In genomic region chr20:62545271-62545670, GRCh38 we compare ENCODE assay signal across 35 cellular contexts.
DNase-seq lines count a peak whose midpoint lies in the region; ATAC-seq, FAIRE-seq and TF ChIP-seq lines count a peak whose summit lies in the region.
"Had no signal": no experiment of that assay in that cellular context is flagged by ENCODE, and none has a peak within 500 bp of the region (broad histone marks: within the 10 kb centered on the region; RNA-seq: fewer than 3 reads in every experiment).

No MANE protein-coding gene starts in this region.

- H4K20me1 ChIP-seq in H1 (replicated peaks in 1 of 2; ENCODE audit: control insufficient read depth in 1 of 2, insufficient read depth in 2 of 2, low read length in 2 of 2) = peaks cover 0 to 3% of the 10 kb centered on the region in 2 experiments

- H3K14ac ChIP-seq in H1 (ENCODE audit: insufficient read length) (no peak overlapping the region), neuronal stem cell (ENCODE audit: low read length) (no peak overlapping the region)

- ATAC-seq in Panc1 = no peak
- ATAC-seq: A549; CD8-positive, alpha-beta T cell had no signal

- no peak overlapping the region for H2AFZ ChIP-seq in H1 (ENCODE audit: low read length)
- no peak overlapping the region for H2AFZ ChIP-seq in neuronal stem cell (ENCODE audit: low read length)

- H3K79me2 ChIP-seq in H1 (ENCODE audit: control insufficient read depth in 1 of 2, insufficient read depth in 2 of 2, low read length in 2 of 2) = no peaks in the 10 kb centered on the region

- in situ Hi-C loops in Panc1 (cut with HindIII; ENCODE audit: low pct_unique_long_range_greater_than_20kb, low sequenced_read_pairs) = no loop called here

- no peak overlapping the region for H3K9ac ChIP-seq in H1 (replicated peaks in 1 of 4; ENCODE audit: extremely low read depth in 1 of 4, low read depth in 3 of 4, low read length in 3 of 4)
- no peak overlapping the region for H3K9ac ChIP-seq in neuronal stem cell (ENCODE audit: low read depth, low read length, poor library complexity)
- H3K9ac ChIP-seq: BLaER1; BLaER1 treated with 17β-estradiol and CSF1 and Interleukin-3, amounts not matched to agents 10 nM and 100 nM had no signal

- H3K27me3 ChIP-seq in Panc1 (ENCODE audit: control insufficient read depth, insufficient read depth, low read length) (no peaks in the 10 kb centered on the region), H1 (replicated peaks in 1 of 4; ENCODE audit: control insufficient read depth in 3 of 4, extremely low read depth in 1 of 4, insufficient read depth in 3 of 4, low read length in 3 of 4) (peaks cover 0 to 10% (median 5%) of the 10 kb centered on the region in 4 experiments; a peak in 4 of 7 replicates), neuronal stem cell (ENCODE audit: control insufficient read depth in 3 of 3, insufficient read depth in 3 of 3, low read depth in 1 of 3, low read length in 3 of 3) (peaks cover 0 to 43% (median 3%) of the 10 kb centered on the region in 3 experiments), small intestine (ENCODE audit: control insufficient read depth in 2 of 2, insufficient read depth in 2 of 2, low read length in 2 of 2) (peaks cover 5 to 11% of the 10 kb centered on the region in 2 donors)
- H3K27me3 ChIP-seq: BE2C had no signal

- no peaks in the 10 kb centered on the region for H3K9me3 ChIP-seq in Panc1 (ENCODE audit: control insufficient read depth, insufficient read depth, low read depth, low read length)
- H3K9me3 ChIP-seq in H1 (ENCODE audit: insufficient read depth in 2 of 2, low read depth in 1 of 2, low read length in 1 of 2) = no peaks in the 10 kb centered on the region; a peak in 2 of 4 replicates
- peaks cover 0 to 3% of the 10 kb centered on the region in 2 donors for H3K9me3 ChIP-seq in neuronal stem cell (replicated peaks in 1 of 2; ENCODE audit: control insufficient read depth in 2 of 2, insufficient read depth in 1 of 2, low read depth in 1 of 2, low read length in 2 of 2)
- no peaks in the 10 kb centered on the region for H3K9me3 ChIP-seq in small intestine (ENCODE audit: control insufficient read depth, low read depth)
- H3K9me3 ChIP-seq: BE2C had no signal

- H2AK5ac ChIP-seq in H1 (ENCODE audit: low read depth, low read length) (no peak overlapping the region), neuronal stem cell (ENCODE audit: low read depth, low read length) (peak overlapping the region; percentile 84)

- H2BK120ac ChIP-seq in H1 (replicated peaks; ENCODE audit: low read depth, low read length) (no peak overlapping the region), neuronal stem cell (ENCODE audit: low read depth, low read length) (no peak overlapping the region)

- H4K91ac ChIP-seq in H1 (replicated peaks; ENCODE audit: insufficient read length, low read length) (no peak overlapping the region), neuronal stem cell (ENCODE audit: low read depth, low read length, poor library complexity) (no peak overlapping the region)

- no TSS peak for BruUV-seq in Panc1 (replicated peaks; lab: Mats Ljungman, UMichigan)

- TF ChIP-seq EP300 in H1 (IDR thresholded peaks at IDR 0.05; ENCODE audit: borderline replicate concordance in 1 of 2, low read depth in 2 of 2, low read length in 2 of 2) = no peak

- H3K56ac ChIP-seq in H1 (replicated peaks; ENCODE audit: insufficient read length, low read depth, low read length) = no peak overlapping the region

- FAIRE-seq in H1 (lab: Jason Lieb, UNC) (no peak), small intestine (lab: Jason Lieb, UNC) (no peak)
- FAIRE-seq: A204.1, A549, D721Med had no signal

- no peaks in the 10 kb centered on the region for H3K36me3 ChIP-seq in Panc1 (ENCODE audit: control insufficient read depth, insufficient read depth, low read length)
- no peaks in the 10 kb centered on the region for H3K36me3 ChIP-seq in H1 (ENCODE audit: control insufficient read depth in 2 of 4, insufficient read depth in 4 of 4, low read length in 3 of 4)
- no peaks in the 10 kb centered on the region for H3K36me3 ChIP-seq in neuronal stem cell (replicated peaks in 1 of 2; ENCODE audit: control insufficient read depth in 2 of 2, insufficient read depth in 2 of 2, low read length in 2 of 2)
- no peaks in the 10 kb centered on the region for H3K36me3 ChIP-seq in small intestine (ENCODE audit: control insufficient read depth in 2 of 2, insufficient read depth in 2 of 2, low read length in 2 of 2)
- H3K36me3 ChIP-seq: BE2C; BLaER1; BLaER1 treated with 17β-estradiol and CSF1 and Interleukin-3, amounts not matched to agents 10 nM and 100 nM had no signal

- H3K23ac ChIP-seq in H1 (ENCODE audit: insufficient read length) = no peak overlapping the region
- no peak overlapping the region for H3K23ac ChIP-seq in neuronal stem cell (ENCODE audit: low read depth, low read length, poor library complexity)

- intact Hi-C loops in Panc1 (cut with micrococcal nuclease; ENCODE audit: unreplicated experiment) = no loop called here

- H2BK15ac ChIP-seq in H1 (ENCODE audit: low read length) (no peak overlapping the region), neuronal stem cell (ENCODE audit: low read length) (no peak overlapping the region)

- 0 out of 2 replicates have a peak overlapping the region, but pooled peaks have one; percentile 23 for H3K27ac ChIP-seq in Panc1 (ENCODE audit: low read length)
- no peak overlapping the region for H3K27ac ChIP-seq in H1 (ENCODE audit: low read depth, low read length)
- H3K27ac ChIP-seq in neuronal stem cell (replicated peaks; ENCODE audit: low read length) = no peak overlapping the region
- H3K27ac ChIP-seq in small intestine (ENCODE audit: low read depth in 1 of 2, low read length in 1 of 2) = no peak overlapping the region
- H3K27ac ChIP-seq: 22Rv1; A549; BLaER1; BLaER1 treated with 17β-estradiol and CSF1 and Interleukin-3, amounts not matched to agents 10 nM and 100 nM; C4-2B had no signal

- H3K23me2 ChIP-seq in H1 (ENCODE audit: low read depth, low read length) = no peaks in the 10 kb centered on the region

- H3K4me1 ChIP-seq in Panc1 (ENCODE audit: control insufficient read depth, insufficient read depth, low read length) (peaks cover 22% of the 10 kb centered on the region), H1 (replicated peaks in 1 of 4; ENCODE audit: control insufficient read depth in 3 of 4, insufficient read depth in 4 of 4, low read length in 3 of 4) (peaks cover 0 to 2% (median 0%) of the 10 kb centered on the region in 4 experiments; a peak in 3 of 7 replicates), neuronal stem cell (ENCODE audit: control insufficient read depth in 2 of 2, insufficient read depth in 1 of 2, low read depth in 1 of 2, low read length in 2 of 2) (peaks cover 2 to 4% of the 10 kb centered on the region in 2 donors), small intestine (ENCODE audit: control insufficient read depth in 2 of 2, insufficient read depth in 1 of 2, low read depth in 1 of 2, low read length in 1 of 2) (no peaks in the 10 kb centered on the region)
- H3K4me1 ChIP-seq: BE2C, Caco-2 had no signal

- H2BK12ac ChIP-seq in H1 (ENCODE audit: low read depth, low read length) = no peak overlapping the region
- no peak overlapping the region for H2BK12ac ChIP-seq in neuronal stem cell (ENCODE audit: low read length)

- TF ChIP-seq RAD21 in H1 (IDR thresholded peaks at IDR 0.05 in 1 of 2, conservative IDR thresholded peaks at IDR 0.05 in 1 of 2; ENCODE audit: low read depth in 2 of 2, low read length in 2 of 2) = no peak

- H2BK5ac ChIP-seq in H1 (ENCODE audit: low read depth, low read length) = no peak overlapping the region
- no peak overlapping the region for H2BK5ac ChIP-seq in neuronal stem cell (ENCODE audit: low read length)

- TF ChIP-seq POLR2A in H1 (IDR thresholded peaks at IDR 0.05; ENCODE audit: control extremely low read depth in 1 of 2, low read depth in 2 of 2, low read length in 2 of 2) (no peak), erythroblast (IDR thresholded peaks at IDR 0.05; ENCODE audit: low read length) (peak; percentile 3)

- H3K79me1 ChIP-seq in H1 (ENCODE audit: low read depth, low read length) = no peaks in the 10 kb centered on the region
- no peaks in the 10 kb centered on the region for H3K79me1 ChIP-seq in neuronal stem cell (ENCODE audit: low read depth, low read length)

- WGBS in H1 (ENCODE audit: extremely low coverage in 1 of 2, insufficient coverage in 1 of 2, insufficient read length in 1 of 2, insufficient replicate concordance in 2 of 2, low coverage in 1 of 2, low lambda C conversion rate in 2 of 2, missing lambda C conversion rate in 1 of 2), 2 experiments = 83% methylated on average over 16 of the region's 17 CpGs; no CpG with 5 or more reads in 1 of the 2 experiments
- WGBS in neuronal stem cell (ENCODE audit: extremely low coverage in 2 of 2, insufficient read length in 2 of 2, insufficient replicate concordance in 1 of 2), 2 donors = no CpG with 5 or more reads among the region's 17 CpGs
- 86 to 94% (median 89%) methylated on average over 17 of the region's 17 CpGs for WGBS in small intestine, 3 donors

- H3K4ac ChIP-seq in H1 (replicated peaks; ENCODE audit: insufficient read length, low read depth, low read length) (no peak overlapping the region), neuronal stem cell (ENCODE audit: low read length) (no peak overlapping the region)

- H4K5ac ChIP-seq in H1 (ENCODE audit: insufficient read length, low read depth, low read length) = no peak overlapping the region

- DNase-seq in Panc1 (ENCODE audit: low read depth, low spot score) (no peak), H1 (ENCODE audit: low read depth in 1 of 2, low spot score in 2 of 2) (no peak), erythroblast (lab: John Stamatoyannopoulos, UW) (no peak), neuronal stem cell (ENCODE audit: low spot score) (no peak), NCI-H526 treated with DMSO at 0.1 percent for 48 hours (lab: John Stamatoyannopoulos, UW) (no peak), small intestine (no peak), foreskin melanocyte (no peak), A172 (ENCODE audit: low spot score) (no peak)
- DNase-seq: 8988T; ACHN; AML-193; BE2C; C1 segment of cervical spinal cord; Caco-2; Calu3; CD4-positive, alpha-beta memory T cell; CD4-positive, alpha-beta T cell; CD4-positive, CD25-positive, alpha-beta regulatory T cell; CD8-positive, alpha-beta memory T cell; CD8-positive, alpha-beta T cell; COR-L47; DMS 273 treated with DMSO at 0.1 percent for 48 hours; DMS153; DMS53; DMS79; DMS79 treated with DMSO at 0.1 percent for 48 hours; DND-41; EL had no signal

- H3K18ac ChIP-seq in H1 (ENCODE audit: extremely low read depth, low read length) (no peak overlapping the region), neuronal stem cell (ENCODE audit: low read length) (no peak overlapping the region)

- TF ChIP-seq CTCF in Panc1 (IDR thresholded peaks at IDR 0.05) = no peak
- no peak for TF ChIP-seq CTCF in H1 (IDR thresholded peaks at IDR 0.05; ENCODE audit: control extremely low read depth in 1 of 3, insufficient read depth in 1 of 3, low read depth in 1 of 3, low read length in 3 of 3)

- H3K4me2 ChIP-seq in H1 (ENCODE audit: insufficient read depth in 1 of 2, low read depth in 2 of 2, low read length in 2 of 2) = no peak overlapping the region
- no peak overlapping the region for H3K4me2 ChIP-seq in neuronal stem cell (ENCODE audit: insufficient read depth, low read length, poor library complexity, severe bottlenecking)
- H3K4me2 ChIP-seq: A549 had no signal

- H2BK20ac ChIP-seq in H1 (ENCODE audit: low read length) = no peak overlapping the region

- POLR2A ChIA-PET in Panc1 (lab: Charles Lee) (no interaction called here), H1 (lab: Charles Lee; ENCODE audit: partially characterized antibody) (no interaction called here)

- H4K8ac ChIP-seq in H1 (ENCODE audit: extremely low read depth, insufficient read depth, low read length) (peak overlapping the region; percentile 35; the same call in 1 of the 2 replicates), neuronal stem cell (ENCODE audit: low read depth, low read length) (no peak overlapping the region)

- CTCF ChIA-PET in Panc1 (lab: Charles Lee) (no interaction called here), H1 (lab: Charles Lee; ENCODE audit: partially characterized antibody) (interaction anchor here (0.6 to 1.5 kb wide), 6 partner anchors 26 to 106 kb away, joined by 3 to 4 read pairs (median 3); no protein-coding TSS in a partner anchor)

- H3K4me3 ChIP-seq in Panc1 (ENCODE audit: low read depth in 2 of 2, low read length in 2 of 2) (no peak overlapping the region), H1 (ENCODE audit: extremely low read depth in 1 of 4, insufficient read depth in 2 of 4, low read depth in 3 of 4, low read length in 4 of 4) (no peak overlapping the region), neuronal stem cell (ENCODE audit: low read length in 2 of 2) (no peak overlapping the region), small intestine (ENCODE audit: low read depth in 1 of 2, low read length in 2 of 2) (no peak overlapping the region)
- H3K4me3 ChIP-seq: A549; BLaER1; BLaER1 treated with 17β-estradiol and CSF1 and Interleukin-3, amounts not matched to agents 10 nM and 100 nM had no signal
